ENCODE assay signal across 15 cellular contexts in the genomic region with DNA sequence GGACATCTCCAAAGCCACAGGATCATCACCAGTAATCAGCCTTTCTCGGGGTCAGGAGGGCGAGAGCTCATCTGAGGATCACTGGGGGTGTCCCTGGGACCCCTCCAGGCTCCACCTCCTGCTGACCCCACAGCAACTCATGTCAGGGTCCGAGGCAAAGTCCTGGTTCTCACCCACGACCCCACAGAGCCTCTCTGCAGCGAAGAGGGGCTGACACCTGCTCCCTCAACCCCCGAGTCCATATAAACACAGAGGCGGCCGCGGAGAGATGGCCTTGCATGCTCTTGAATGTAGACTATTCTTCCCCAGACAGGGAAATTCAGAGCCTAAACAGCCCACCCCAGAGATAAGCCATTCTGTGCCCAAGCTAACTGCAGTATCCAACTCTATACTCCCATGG. TPM values are rescaled to one million over a fixed set of nuclear protein-coding genes. Genes with fewer than 3 reads are reported as not detected.
A peak's percentile ranks its signal among the peaks of the same experiment; 100 is the strongest.
DNase-seq lines count a peak whose midpoint lies in the region; ATAC-seq and TF ChIP-seq lines count a peak whose summit lies in the region.
"Had no signal": no experiment of that assay in that cellular context is flagged by ENCODE, and none has a peak within 500 bp of the region (broad histone marks: within the 10 kb centered on the region; RNA-seq: fewer than 3 reads in every experiment).

No MANE protein-coding gene starts in this region.

- H3K18ac ChIP-seq in mesendoderm (ENCODE audit: low read length): no peak overlapping the region

- peak overlapping the region in 9 of 11 experiments; percentile 52 to 90 (median 78); a peak in 18 of 22 replicates for H3K4me2 ChIP-seq in BLaER1 treated with 17β-estradiol and CSF1 and Interleukin-3, amounts not matched to agents 10 nM and 100 nM
- no peak overlapping the region for H3K4me2 ChIP-seq in mesendoderm (ENCODE audit: low read length)

- no peak for TF ChIP-seq CTCF in A673 (conservative IDR thresholded peaks at IDR 0.05; ENCODE audit: low read depth, low read length)
- no peak for TF ChIP-seq CTCF in endodermal cell (conservative IDR thresholded peaks at IDR 0.05)
- TF ChIP-seq CTCF in nephron progenitor cell (IDR thresholded peaks at IDR 0.05): no peak

- no peak overlapping the region for H2BK5ac ChIP-seq in mesendoderm (ENCODE audit: low read length)

- H3K79me2 ChIP-seq in mesendoderm (ENCODE audit: control insufficient read depth, insufficient read depth, low read length): peaks cover 70% of the 10 kb centered on the region

- H3K9me3 ChIP-seq in A673 (ENCODE audit: low read depth, low read length, poor library complexity, severe bottlenecking) (peaks cover 3% of the 10 kb centered on the region), endodermal cell (ENCODE audit: control insufficient read depth, low read length) (no peaks in the 10 kb centered on the region)
- H3K9me3 ChIP-seq in BLaER1 treated with 17β-estradiol and CSF1 and Interleukin-3, amounts not matched to agents 10 nM and 100 nM (replicated peaks in 1 of 11): no peaks in the 10 kb centered on the region

- H4K20me1 ChIP-seq in BLaER1 treated with 17β-estradiol and CSF1 and Interleukin-3, amounts not matched to agents 10 nM and 100 nM: peaks cover 71 to 100% (median 92%) of the 10 kb centered on the region in 11 experiments; a peak in 20 of 22 replicates

- 93 to 94% methylated on average over 7 to 9 of the region's 9 CpGs for WGBS in endodermal cell (ENCODE audit: insufficient coverage in 1 of 2, insufficient read length in 1 of 2), 2 experiments
- no CpG with 5 or more reads among the region's 9 CpGs for WGBS in mesendoderm (ENCODE audit: extremely low coverage, insufficient coverage, low lambda C conversion rate)

- no peaks in the 10 kb centered on the region for H3K9me3 Mint-ChIP-seq in endodermal cell
- H3K9me3 Mint-ChIP-seq in nephron progenitor cell: peaks cover 3% of the 10 kb centered on the region
- H3K9me3 Mint-ChIP-seq in activated naive CD4-positive, alpha-beta T cell treated with anti-CD3 and anti-CD28 coated beads for 36 hours: no peaks in the 10 kb centered on the region
- H3K9me3 Mint-ChIP-seq: CD8-positive, alpha-beta T cell; IgD-negative memory B cell had no signal

- DNase-seq in A673 (ENCODE audit: low spot score) (no peak), endodermal cell (no peak), nephron progenitor cell (no peak), mesendoderm (no peak), RPMI8226 (no peak)
- no peak for DNase-seq in activated naive CD4-positive, alpha-beta T cell treated with anti-CD3 and anti-CD28 coated beads for 36 hours
- DNase-seq: CD8-positive, alpha-beta T cell; MV-4-11; NCI-H1105 treated with DMSO at 0.1 percent for 48 hours; NCI-H2029 treated with DMSO at 0.1 percent for 48 hours; NCI-H226 had no signal

- H4K8ac ChIP-seq in mesendoderm (ENCODE audit: low read depth, low read length): no peak overlapping the region

- H3K9ac ChIP-seq in BLaER1 treated with 17β-estradiol and CSF1 and Interleukin-3, amounts not matched to agents 10 nM and 100 nM: peak overlapping the region in 1 of 11 experiments; percentile 29; a peak in 1 of 22 replicates
- H3K9ac ChIP-seq in endodermal cell (ENCODE audit: extremely low read depth, low read length, poor library complexity, severe bottlenecking) (no peak overlapping the region), mesendoderm (ENCODE audit: low read length) (no peak overlapping the region)

- no peak overlapping the region for H2BK15ac ChIP-seq in mesendoderm (replicated peaks; ENCODE audit: low read depth)

- H3K23ac ChIP-seq in mesendoderm (ENCODE audit: low read length): no peak overlapping the region

- H3K4ac ChIP-seq in mesendoderm (ENCODE audit: low read depth, low read length): no peak overlapping the region

- H3K4me3 ChIP-seq in A673 (ENCODE audit: low read depth, low read length, poor library complexity, severe bottlenecking) (no peak overlapping the region), endodermal cell (ENCODE audit: low read length) (no peak overlapping the region), mesendoderm (ENCODE audit: low read length) (no peak overlapping the region)
- H3K4me3 ChIP-seq in BLaER1 treated with 17β-estradiol and CSF1 and Interleukin-3, amounts not matched to agents 10 nM and 100 nM: no peak overlapping the region

- H3K4me1 ChIP-seq in A673 (ENCODE audit: insufficient read depth, low read length, poor library complexity, severe bottlenecking): peaks cover 31% of the 10 kb centered on the region
- H3K4me1 ChIP-seq in BLaER1 treated with 17β-estradiol and CSF1 and Interleukin-3, amounts not matched to agents 10 nM and 100 nM: peaks cover 39 to 100% (median 90%) of the 10 kb centered on the region in 10 experiments
- peaks cover 5% of the 10 kb centered on the region for H3K4me1 ChIP-seq in endodermal cell (ENCODE audit: control insufficient read depth, insufficient read depth, low read length)
- H3K4me1 ChIP-seq in mesendoderm (ENCODE audit: control insufficient read depth, low read depth, low read length): peaks cover 10% of the 10 kb centered on the region

- POLR2A ChIA-PET in A673 (lab: Charles Lee; ENCODE audit: low non-redundant PET): no interaction called here

- H3K4me3 Mint-ChIP-seq in endodermal cell (no peak overlapping the region), nephron progenitor cell (no peak overlapping the region)
- no peak overlapping the region for H3K4me3 Mint-ChIP-seq in activated naive CD4-positive, alpha-beta T cell treated with anti-CD3 and anti-CD28 coated beads for 36 hours
- H3K4me3 Mint-ChIP-seq: CD8-positive, alpha-beta T cell; IgD-negative memory B cell had no signal

- H3K27me3 Mint-ChIP-seq in endodermal cell (ENCODE audit: insufficient read depth) (no peaks in the 10 kb centered on the region), nephron progenitor cell (ENCODE audit: low read depth, poor library complexity) (peaks cover 7% of the 10 kb centered on the region)
- H3K27me3 Mint-ChIP-seq in activated naive CD4-positive, alpha-beta T cell treated with anti-CD3 and anti-CD28 coated beads for 36 hours (ENCODE audit: low read depth): no peaks in the 10 kb centered on the region
- H3K27me3 Mint-ChIP-seq: IgD-negative memory B cell had no signal

- peak overlapping the region; percentile 68 for H3K27ac ChIP-seq in A673 (ENCODE audit: low read depth, low read length, poor library complexity, severe bottlenecking)
- peak overlapping the region in 3 of 11 experiments; percentile 23 to 36 (median 32); a peak in 3 of 22 replicates for H3K27ac ChIP-seq in BLaER1 treated with 17β-estradiol and CSF1 and Interleukin-3, amounts not matched to agents 10 nM and 100 nM
- no peak overlapping the region for H3K27ac ChIP-seq in endodermal cell (ENCODE audit: low read depth, low read length)
- H3K27ac ChIP-seq in mesendoderm (ENCODE audit: low read depth, low read length): no peak overlapping the region

- no peak overlapping the region for H2BK120ac ChIP-seq in mesendoderm (ENCODE audit: low read depth, low read length)

- no peaks in the 10 kb centered on the region for H3K27me3 ChIP-seq in A673 (replicated peaks; ENCODE audit: insufficient read depth, low read depth, low read length, poor library complexity)
- no peaks in the 10 kb centered on the region for H3K27me3 ChIP-seq in BLaER1 treated with 17β-estradiol and CSF1 and Interleukin-3, amounts not matched to agents 10 nM and 100 nM
- H3K27me3 ChIP-seq in endodermal cell (ENCODE audit: control insufficient read depth, insufficient read depth, low read length, poor library complexity, severe bottlenecking): no peaks in the 10 kb centered on the region
- no peaks in the 10 kb centered on the region for H3K27me3 ChIP-seq in mesendoderm (ENCODE audit: insufficient read depth, low read length, poor library complexity)

- H3K4me1 Mint-ChIP-seq in endodermal cell (peaks cover 20% of the 10 kb centered on the region), nephron progenitor cell (peaks cover 31% of the 10 kb centered on the region)
- H3K4me1 Mint-ChIP-seq in activated naive CD4-positive, alpha-beta T cell treated with anti-CD3 and anti-CD28 coated beads for 36 hours (ENCODE audit: low read depth): no peaks in the 10 kb centered on the region

- H3K36me3 ChIP-seq in A673 (ENCODE audit: insufficient read depth, low read length, poor library complexity, severe bottlenecking) (no peaks in the 10 kb centered on the region), endodermal cell (ENCODE audit: control insufficient read depth, insufficient read depth, low read length) (peaks cover 56% of the 10 kb centered on the region), mesendoderm (ENCODE audit: control insufficient read depth, insufficient read depth, low read length) (no peaks in the 10 kb centered on the region)
- peaks cover 0 to 21% (median 4%) of the 10 kb centered on the region in 11 experiments; a peak in 7 of 22 replicates for H3K36me3 ChIP-seq in BLaER1 treated with 17β-estradiol and CSF1 and Interleukin-3, amounts not matched to agents 10 nM and 100 nM

- no peak overlapping the region for H3K56ac ChIP-seq in mesendoderm (ENCODE audit: low read length)

- CTCF ChIA-PET in A673 (lab: Charles Lee): interaction anchor here (0.6 kb wide), 1 partner anchor 443 kb away, joined by 4 read pairs; no protein-coding TSS in a partner anchor
- CTCF ChIA-PET in activated naive CD4-positive, alpha-beta T cell treated with anti-CD3 and anti-CD28 coated beads for 36 hours (lab: Charles Lee): interaction anchor here (0.6 kb wide), 1 partner anchor 1528 kb away, joined by 3 read pairs; no protein-coding TSS in a partner anchor

- H2AK5ac ChIP-seq in mesendoderm (ENCODE audit: low read length): no peak overlapping the region

- no peak for ATAC-seq in GM21367 (IDR thresholded peaks at IDR 0.05; ENCODE audit: unreplicated experiment)
- ATAC-seq: CD8-positive, alpha-beta T cell; Panc1 had no signal

- peaks cover 62% of the 10 kb centered on the region for H3K79me1 ChIP-seq in mesendoderm (ENCODE audit: low read length)

- intact Hi-C loops in A673 (cut with micrococcal nuclease; ENCODE audit: unreplicated experiment): no loop called here
- intact Hi-C loops in activated naive CD4-positive, alpha-beta T cell treated with anti-CD3 and anti-CD28 coated beads for 36 hours (cut with micrococcal nuclease): no loop called here

- BruUV-seq in A673 (replicated peaks; lab: Mats Ljungman, UMichigan): no TSS peak

- H3K36me3 Mint-ChIP-seq in endodermal cell (ENCODE audit: low read depth) (peaks cover 18% of the 10 kb centered on the region), nephron progenitor cell (ENCODE audit: low read depth) (peaks cover 10% of the 10 kb centered on the region)
- no peaks in the 10 kb centered on the region for H3K36me3 Mint-ChIP-seq in activated naive CD4-positive, alpha-beta T cell treated with anti-CD3 and anti-CD28 coated beads for 36 hours (ENCODE audit: low read depth)
- H3K36me3 Mint-ChIP-seq: CD8-positive, alpha-beta T cell; IgD-negative memory B cell had no signal

- H4K5ac ChIP-seq in mesendoderm (ENCODE audit: low read length): no peak overlapping the region

- H3K27ac Mint-ChIP-seq in endodermal cell (peak overlapping the region; percentile 61), nephron progenitor cell (peak overlapping the region; percentile 51)
- no peak overlapping the region for H3K27ac Mint-ChIP-seq in activated naive CD4-positive, alpha-beta T cell treated with anti-CD3 and anti-CD28 coated beads for 36 hours
- H3K27ac Mint-ChIP-seq: CD8-positive, alpha-beta T cell; IgD-negative memory B cell had no signal

RNA-seq across cellular contexts. Expression of gene HS6ST1, which starts 29.9 kb away (rescaled TPM):
- total RNA-seq in A673 (2021): 56.7 and 63.3 TPM in 2 replicates
- total RNA-seq in endodermal cell: 100 to 1,000 TPM in 1 of 2 donors, 10 to 100 TPM in 1; 93.0 to 106 TPM
- polyA plus RNA-seq in endodermal cell (2013, experiment 1 of 2): 81.5 TPM
- 79.0 TPM for polyA plus RNA-seq in endodermal cell (2013, experiment 2 of 2)
- total RNA-seq in activated naive CD4-positive, alpha-beta T cell treated with anti-CD3 and anti-CD28 coated beads for 36 hours: 1 to 10 TPM; 8.1 to 8.2 TPM
- polyA plus RNA-seq in mesendoderm (2013, experiment 1 of 2): 29.4 TPM
- 29.5 TPM for polyA plus RNA-seq in mesendoderm (2013, experiment 2 of 2)
